Comparison of ENCODE assay signal across 1 cellular context in genomic region chr10:26931223-26931622, GRCh38.
TF ChIP-seq lines count a peak whose summit lies in the region.

No MANE protein-coding gene starts in this region.

TF ChIP-seq in HepG2, 621 proteins besides CTCF, POLR2A, EP300 and RAD21 (continued from another document and continues in another):
- TF ChIP-seq ZNF414 (CRISPR knock-in tag; IDR thresholded peaks at IDR 0.05) (no peak), ZBTB20 (CRISPR knock-in tag; IDR thresholded peaks at IDR 0.05; ENCODE audit: borderline replicate concordance, low read depth) (no peak; the same call in 1 of the 2 replicates), ZNF317 (CRISPR knock-in tag; IDR thresholded peaks at IDR 0.05) (no peak), ELF3 (CRISPR knock-in tag; IDR thresholded peaks at IDR 0.05) (peak; percentile 50), ZNF720 (CRISPR knock-in tag; IDR thresholded peaks at IDR 0.05) (no peak), ZNF224 (CRISPR knock-in tag; IDR thresholded peaks at IDR 0.05) (no peak), ZNF552 (CRISPR knock-in tag; IDR thresholded peaks at IDR 0.05; ENCODE audit: borderline replicate concordance) (no peak), ZKSCAN1 (IDR thresholded peaks at IDR 0.05; ENCODE audit: low read length) (no peak), MXD4 (CRISPR knock-in tag; IDR thresholded peaks at IDR 0.05) (no peak), PHB2 (IDR thresholded peaks at IDR 0.05; ENCODE audit: partially characterized antibody) (no peak), ZBTB1 (CRISPR knock-in tag; IDR thresholded peaks at IDR 0.05; ENCODE audit: borderline replicate concordance) (no peak), ZNF530 (CRISPR knock-in tag; IDR thresholded peaks at IDR 0.05; ENCODE audit: low read depth) (no peak), NKX3-1 (CRISPR knock-in tag; IDR thresholded peaks at IDR 0.05) (no peak), ZNF614 (CRISPR knock-in tag; IDR thresholded peaks at IDR 0.05; ENCODE audit: borderline replicate concordance) (no peak), POLR2AphosphoS5 (IDR thresholded peaks at IDR 0.05; ENCODE audit: low read depth, low read length) (no peak), ZNF773 (CRISPR knock-in tag; IDR thresholded peaks at IDR 0.05; ENCODE audit: borderline replicate concordance) (no peak), HNRNPUL1 (IDR thresholded peaks at IDR 0.05; ENCODE audit: low read depth, low read length) (no peak), ZBTB7A (CRISPR knock-in tag; IDR thresholded peaks at IDR 0.05) (no peak), LCORL (IDR thresholded peaks at IDR 0.05) (no peak), LCORL (CRISPR knock-in tag; IDR thresholded peaks at IDR 0.05) (no peak), ZNF350 (CRISPR knock-in tag; IDR thresholded peaks at IDR 0.05; ENCODE audit: borderline replicate concordance, low read depth) (no peak), ZNF407 (CRISPR knock-in tag; IDR thresholded peaks at IDR 0.05; ENCODE audit: not compliant biosample characterization) (no peak), ZFP36L2 (CRISPR knock-in tag; IDR thresholded peaks at IDR 0.05) (no peak), ZNF598 (CRISPR knock-in tag; IDR thresholded peaks at IDR 0.05; ENCODE audit: borderline replicate concordance) (0 out of 2 replicates have a peak, but pooled peaks have one; percentile 25), ZNF382 (CRISPR knock-in tag; IDR thresholded peaks at IDR 0.05; ENCODE audit: borderline replicate concordance) (no peak), ZZZ3 (CRISPR knock-in tag; IDR thresholded peaks at IDR 0.05; ENCODE audit: borderline replicate concordance) (no peak), ZNF484 (CRISPR knock-in tag; IDR thresholded peaks at IDR 0.05; ENCODE audit: borderline replicate concordance, low read depth) (no peak), THYN1 (CRISPR knock-in tag; IDR thresholded peaks at IDR 0.05; ENCODE audit: borderline replicate concordance, low read depth) (no peak), IRF2 (CRISPR knock-in tag; IDR thresholded peaks at IDR 0.05) (peak; percentile 41; the same call in 1 of the 2 replicates), IRX3 (CRISPR knock-in tag; IDR thresholded peaks at IDR 0.05; ENCODE audit: borderline replicate concordance, low read depth) (no peak), ZSCAN31 (CRISPR knock-in tag; IDR thresholded peaks at IDR 0.05; ENCODE audit: low read depth) (no peak), TCF7 (IDR thresholded peaks at IDR 0.05; ENCODE audit: low read depth) (peak; percentile 44), ZNF101 (CRISPR knock-in tag; IDR thresholded peaks at IDR 0.05; ENCODE audit: borderline replicate concordance, low read depth) (no peak), ATF2 (CRISPR knock-in tag; IDR thresholded peaks at IDR 0.05) (no peak), ZNF619 (CRISPR knock-in tag; IDR thresholded peaks at IDR 0.05) (no peak), ZNF446 (CRISPR knock-in tag; IDR thresholded peaks at IDR 0.05) (no peak), GATA4 (IDR thresholded peaks at IDR 0.05; ENCODE audit: borderline replicate concordance, low read depth) (no peak), ZNF160 (CRISPR knock-in tag; IDR thresholded peaks at IDR 0.05) (no peak), MBD4 (IDR thresholded peaks at IDR 0.05; ENCODE audit: borderline replicate concordance, low read length) (no peak), ZNF207 (IDR thresholded peaks at IDR 0.05; ENCODE audit: borderline replicate concordance) (no peak), ZNF468 (CRISPR knock-in tag; IDR thresholded peaks at IDR 0.05) (no peak), PCBP1 (IDR thresholded peaks at IDR 0.05; ENCODE audit: borderline replicate concordance, low read depth, low read length) (no peak), TOPORS (CRISPR knock-in tag; IDR thresholded peaks at IDR 0.05) (no peak)
- TF ChIP-seq, protein P1, sequence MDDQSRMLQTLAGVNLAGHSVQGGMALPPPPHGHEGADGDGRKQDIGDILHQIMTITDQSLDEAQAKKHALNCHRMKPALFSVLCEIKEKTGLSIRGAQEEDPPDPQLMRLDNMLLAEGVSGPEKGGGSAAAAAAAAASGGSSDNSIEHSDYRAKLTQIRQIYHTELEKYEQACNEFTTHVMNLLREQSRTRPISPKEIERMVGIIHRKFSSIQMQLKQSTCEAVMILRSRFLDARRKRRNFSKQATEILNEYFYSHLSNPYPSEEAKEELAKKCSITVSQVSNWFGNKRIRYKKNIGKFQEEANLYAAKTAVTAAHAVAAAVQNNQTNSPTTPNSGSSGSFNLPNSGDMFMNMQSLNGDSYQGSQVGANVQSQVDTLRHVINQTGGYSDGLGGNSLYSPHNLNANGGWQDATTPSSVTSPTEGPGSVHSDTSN (CRISPR knock-in tag; IDR thresholded peaks at IDR 0.05; ENCODE audit: borderline replicate concordance), result no peak
- TF ChIP-seq, protein P2, sequence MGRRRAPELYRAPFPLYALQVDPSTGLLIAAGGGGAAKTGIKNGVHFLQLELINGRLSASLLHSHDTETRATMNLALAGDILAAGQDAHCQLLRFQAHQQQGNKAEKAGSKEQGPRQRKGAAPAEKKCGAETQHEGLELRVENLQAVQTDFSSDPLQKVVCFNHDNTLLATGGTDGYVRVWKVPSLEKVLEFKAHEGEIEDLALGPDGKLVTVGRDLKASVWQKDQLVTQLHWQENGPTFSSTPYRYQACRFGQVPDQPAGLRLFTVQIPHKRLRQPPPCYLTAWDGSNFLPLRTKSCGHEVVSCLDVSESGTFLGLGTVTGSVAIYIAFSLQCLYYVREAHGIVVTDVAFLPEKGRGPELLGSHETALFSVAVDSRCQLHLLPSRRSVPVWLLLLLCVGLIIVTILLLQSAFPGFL (CRISPR knock-in tag; IDR thresholded peaks at IDR 0.05), result no peak
- TF ChIP-seq, protein P3, sequence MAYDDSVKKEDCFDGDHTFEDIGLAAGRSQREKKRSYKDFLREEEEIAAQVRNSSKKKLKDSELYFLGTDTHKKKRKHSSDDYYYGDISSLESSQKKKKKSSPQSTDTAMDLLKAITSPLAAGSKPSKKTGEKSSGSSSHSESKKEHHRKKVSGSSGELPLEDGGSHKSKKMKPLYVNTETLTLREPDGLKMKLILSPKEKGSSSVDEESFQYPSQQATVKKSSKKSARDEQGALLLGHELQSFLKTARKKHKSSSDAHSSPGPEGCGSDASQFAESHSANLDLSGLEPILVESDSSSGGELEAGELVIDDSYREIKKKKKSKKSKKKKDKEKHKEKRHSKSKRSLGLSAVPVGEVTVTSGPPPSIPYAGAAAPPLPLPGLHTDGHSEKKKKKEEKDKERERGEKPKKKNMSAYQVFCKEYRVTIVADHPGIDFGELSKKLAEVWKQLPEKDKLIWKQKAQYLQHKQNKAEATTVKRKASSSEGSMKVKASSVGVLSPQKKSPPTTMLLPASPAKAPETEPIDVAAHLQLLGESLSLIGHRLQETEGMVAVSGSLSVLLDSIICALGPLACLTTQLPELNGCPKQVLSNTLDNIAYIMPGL (CRISPR knock-in tag; IDR thresholded peaks at IDR 0.05; ENCODE audit: borderline replicate concordance in 1 of 2, low read depth in 1 of 2), result no peak
- TF ChIP-seq, protein P4, sequence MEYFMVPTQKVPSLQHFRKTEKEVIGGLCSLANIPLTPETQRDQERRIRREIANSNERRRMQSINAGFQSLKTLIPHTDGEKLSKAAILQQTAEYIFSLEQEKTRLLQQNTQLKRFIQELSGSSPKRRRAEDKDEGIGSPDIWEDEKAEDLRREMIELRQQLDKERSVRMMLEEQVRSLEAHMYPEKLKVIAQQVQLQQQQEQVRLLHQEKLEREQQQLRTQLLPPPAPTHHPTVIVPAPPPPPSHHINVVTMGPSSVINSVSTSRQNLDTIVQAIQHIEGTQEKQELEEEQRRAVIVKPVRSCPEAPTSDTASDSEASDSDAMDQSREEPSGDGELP (IDR thresholded peaks at IDR 0.05; ENCODE audit: borderline replicate concordance, low read depth), result no peak
- TF ChIP-seq, protein P5, sequence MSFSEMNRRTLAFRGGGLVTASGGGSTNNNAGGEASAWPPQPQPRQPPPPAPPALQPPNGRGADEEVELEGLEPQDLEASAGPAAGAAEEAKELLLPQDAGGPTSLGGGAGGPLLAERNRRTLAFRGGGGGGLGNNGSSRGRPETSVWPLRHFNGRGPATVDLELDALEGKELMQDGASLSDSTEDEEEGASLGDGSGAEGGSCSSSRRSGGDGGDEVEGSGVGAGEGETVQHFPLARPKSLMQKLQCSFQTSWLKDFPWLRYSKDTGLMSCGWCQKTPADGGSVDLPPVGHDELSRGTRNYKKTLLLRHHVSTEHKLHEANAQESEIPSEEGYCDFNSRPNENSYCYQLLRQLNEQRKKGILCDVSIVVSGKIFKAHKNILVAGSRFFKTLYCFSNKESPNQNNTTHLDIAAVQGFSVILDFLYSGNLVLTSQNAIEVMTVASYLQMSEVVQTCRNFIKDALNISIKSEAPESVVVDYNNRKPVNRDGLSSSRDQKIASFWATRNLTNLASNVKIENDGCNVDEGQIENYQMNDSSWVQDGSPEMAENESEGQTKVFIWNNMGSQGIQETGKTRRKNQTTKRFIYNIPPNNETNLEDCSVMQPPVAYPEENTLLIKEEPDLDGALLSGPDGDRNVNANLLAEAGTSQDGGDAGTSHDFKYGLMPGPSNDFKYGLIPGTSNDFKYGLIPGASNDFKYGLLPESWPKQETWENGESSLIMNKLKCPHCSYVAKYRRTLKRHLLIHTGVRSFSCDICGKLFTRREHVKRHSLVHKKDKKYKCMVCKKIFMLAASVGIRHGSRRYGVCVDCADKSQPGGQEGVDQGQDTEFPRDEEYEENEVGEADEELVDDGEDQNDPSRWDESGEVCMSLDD (CRISPR knock-in tag; IDR thresholded peaks at IDR 0.05; ENCODE audit: borderline replicate concordance), result no peak
- TF ChIP-seq, protein P6, sequence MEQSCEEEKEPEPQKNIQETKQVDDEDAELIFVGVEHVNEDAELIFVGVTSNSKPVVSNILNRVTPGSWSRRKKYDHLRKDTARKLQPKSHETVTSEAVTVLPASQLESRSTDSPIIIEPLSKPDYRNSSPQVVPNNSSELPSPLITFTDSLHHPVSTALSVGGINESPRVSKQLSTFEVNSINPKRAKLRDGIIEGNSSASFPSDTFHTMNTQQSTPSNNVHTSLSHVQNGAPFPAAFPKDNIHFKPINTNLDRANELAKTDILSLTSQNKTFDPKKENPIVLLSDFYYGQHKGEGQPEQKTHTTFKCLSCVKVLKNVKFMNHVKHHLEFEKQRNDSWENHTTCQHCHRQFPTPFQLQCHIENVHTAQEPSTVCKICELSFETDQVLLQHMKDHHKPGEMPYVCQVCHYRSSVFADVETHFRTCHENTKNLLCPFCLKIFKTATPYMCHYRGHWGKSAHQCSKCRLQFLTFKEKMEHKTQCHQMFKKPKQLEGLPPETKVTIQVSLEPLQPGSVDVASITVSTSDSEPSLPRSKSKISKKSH (CRISPR knock-in tag; IDR thresholded peaks at IDR 0.05; ENCODE audit: borderline replicate concordance), result no peak
